In genomic region chr3:195441476-195441970, GRCh38 we compare ENCODE assay signal across 8 cellular contexts. TPM values are rescaled to one million over a fixed set of nuclear protein-coding genes. Genes with fewer than 3 reads are reported as not detected.
A peak's percentile ranks its signal among the peaks of the same experiment; 100 is the strongest.
DNase-seq lines count a peak whose midpoint lies in the region; ATAC-seq and TF ChIP-seq lines count a peak whose summit lies in the region.

No MANE protein-coding gene starts in this region.

- H3K27me3 ChIP-seq in right atrium auricular region: no peaks in the 10 kb centered on the region
- H3K27me3 ChIP-seq in WERI-Rb-1 (ENCODE audit: insufficient read depth, low read depth, severe bottlenecking): no peaks in the 10 kb centered on the region
- no peaks in the 10 kb centered on the region for H3K27me3 ChIP-seq in sigmoid colon

- H3K4me1 ChIP-seq in right atrium auricular region: peaks cover 0 to 26% of the 10 kb centered on the region in 2 donors
- peaks cover 0 to 34% (median 19%) of the 10 kb centered on the region in 4 donors for H3K4me1 ChIP-seq in sigmoid colon

- no peak for TF ChIP-seq CTCF in right atrium auricular region (IDR thresholded peaks at IDR 0.05)
- TF ChIP-seq CTCF in WERI-Rb-1 (IDR thresholded peaks at IDR 0.05; ENCODE audit: low read depth, low read length): no peak
- TF ChIP-seq CTCF in sigmoid colon (IDR thresholded peaks at IDR 0.05): no peak

- DNase-seq in right atrium auricular region (ENCODE audit: low spot score) (peak; percentile 54), cardiac septum (ENCODE audit: low spot score) (no peak), WERI-Rb-1 (no peak), glomerular visceral epithelial cell (ENCODE audit: extremely low spot score) (peak; percentile 8), sigmoid colon (no peak), GM19238 (ENCODE audit: insufficient read length, low spot score) (no peak)

- H3K27ac ChIP-seq in right atrium auricular region: peak overlapping the region; percentile 97
- no peak overlapping the region for H3K27ac ChIP-seq in WERI-Rb-1
- peak overlapping the region; percentile 91 to 99 (median 96) for H3K27ac ChIP-seq in sigmoid colon

- TF ChIP-seq EP300 in sigmoid colon (IDR thresholded peaks at IDR 0.05): no peak

- 9 to 11% methylated on average over 12 of the region's 12 CpGs for WGBS in sigmoid colon, 2 donors

- no peaks in the 10 kb centered on the region for H3K9me3 ChIP-seq in right atrium auricular region
- H3K9me3 ChIP-seq in WERI-Rb-1 (ENCODE audit: severe bottlenecking): no peaks in the 10 kb centered on the region
- H3K9me3 ChIP-seq in sigmoid colon: no peaks in the 10 kb centered on the region

- H3K4me3 ChIP-seq in right atrium auricular region (peak overlapping the region; percentile 88 to 100), WERI-Rb-1 (ENCODE audit: low read depth, low read length) (peak overlapping the region; percentile 73), sigmoid colon (peak overlapping the region; percentile 83 to 100 (median 90))

- no peak for TF ChIP-seq POLR2A in sigmoid colon (IDR thresholded peaks at IDR 0.05)

- H3K36me3 ChIP-seq in right atrium auricular region: no peaks in the 10 kb centered on the region
- no peaks in the 10 kb centered on the region for H3K36me3 ChIP-seq in WERI-Rb-1
- H3K36me3 ChIP-seq in sigmoid colon: no peaks in the 10 kb centered on the region

- intact Hi-C loops in cardiac septum (cut with DNase I): loop anchor here (5.0 kb wide), 1 partner anchor 169 kb away; the partner anchor contains the start of gene XXYLT1
- intact Hi-C loops in sigmoid colon (cut with DNase I): loop anchor here (5.0 kb wide), 4 partner anchors 81 to 759 kb away; partner anchors contain the start of genes PPP1R2 and XXYLT1

- ATAC-seq in HG03439 (IDR thresholded peaks at IDR 0.05; ENCODE audit: unreplicated experiment) (no peak), GM18861 (IDR thresholded peaks at IDR 0.05; ENCODE audit: unreplicated experiment) (no peak)

RNA-seq across cellular contexts. Expression of gene ACAP2, which starts 1.3 kb away (rescaled TPM):
- total RNA-seq in right atrium auricular region (10 to 100 TPM; 17.8 to 18.9 TPM), cardiac septum (20.0 TPM), sigmoid colon (10 to 100 TPM; 28.0 to 57.1 (median 44.4) TPM)
- 10 to 100 TPM; 12.0 to 15.6 (median 14.3) TPM for polyA plus RNA-seq in sigmoid colon

Comparison
In these comparisons a context has a peak if more than half of its experiments do, and no peak if none do; other contexts are left out.
1. DNase-seq: peak in right atrium auricular region (single experiment) and glomerular visceral epithelial cell (single experiment); none in cardiac septum (single experiment), WERI-Rb-1 (single experiment), sigmoid colon (single experiment) and GM19238 (single experiment).
2. Peak in every context shown above with its lines, with median percentiles within 50 percentile points of each other: H3K4me3 ChIP-seq.